In the genomic region with DNA sequence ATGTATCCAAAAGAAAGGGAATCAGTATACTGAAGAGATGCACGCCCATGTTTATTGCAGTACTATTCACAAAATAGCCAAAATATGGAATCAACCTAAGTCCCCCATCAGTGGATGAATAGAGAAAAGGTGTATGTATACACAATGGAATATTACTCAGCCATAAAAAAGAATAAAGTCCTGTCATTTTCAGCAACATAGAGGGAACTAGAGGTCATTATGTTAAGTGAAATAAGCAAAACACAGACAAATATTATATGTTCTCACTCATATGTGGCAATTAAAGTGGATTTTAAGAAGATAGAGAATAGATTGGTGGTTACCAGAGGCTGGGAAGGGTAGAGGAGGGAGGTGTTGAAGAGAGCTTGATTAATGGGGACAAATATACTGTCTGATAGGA, we compare ENCODE assay signal across 10 cellular contexts.
"Had no signal": no experiment of that assay in that cellular context is flagged by ENCODE, and none has a peak within 500 bp of the region (broad histone marks: within the 10 kb centered on the region; RNA-seq: fewer than 3 reads in every experiment).

No MANE protein-coding gene starts in this region.

- H3K9ac ChIP-seq: KMS-11 had no signal

- H3K4me3 Mint-ChIP-seq: IgD-negative memory B cell had no signal

- H3K27me3 Mint-ChIP-seq: IgD-negative memory B cell had no signal

- DNase-seq: IMR-90, Karpas-422, Kasumi-1, KBM-7, KG1 had no signal

- H3K4me1 Mint-ChIP-seq: IgD-negative memory B cell had no signal

- H3K27ac ChIP-seq: HL-60, KMS-11 had no signal

- FAIRE-seq: HepG2, HTR-8/SVneo had no signal

- H3K4me2 ChIP-seq: KMS-11 had no signal

- ATAC-seq: HepG2 had no signal
